In genomic region chrX:154355094-154355775, GRCh38 we compare ENCODE assay signal across 28 cellular contexts. TPM values are rescaled to one million over a fixed set of nuclear protein-coding genes. Genes with fewer than 3 reads are reported as not detected.
A peak's percentile ranks its signal among the peaks of the same experiment; 100 is the strongest.
DNase-seq lines count a peak whose midpoint lies in the region; ATAC-seq, FAIRE-seq and TF ChIP-seq lines count a peak whose summit lies in the region.
"Had no signal": no experiment of that assay in that cellular context is flagged by ENCODE, and none has a peak within 500 bp of the region (broad histone marks: within the 10 kb centered on the region; RNA-seq: fewer than 3 reads in every experiment).

No MANE protein-coding gene starts in this region.

- TF ChIP-seq CTCF in left ventricle myocardium inferior (IDR thresholded peaks at IDR 0.05; ENCODE audit: borderline replicate concordance) (no peak), GM12878 (IDR thresholded peaks at IDR 0.05 in 2 of 3, conservative IDR thresholded peaks at IDR 0.05 in 1 of 3; ENCODE audit: control insufficient read depth in 2 of 3, extremely low read depth in 1 of 3, insufficient read depth in 1 of 3, low read depth in 3 of 3, low read length in 3 of 3) (no peak), lung (IDR thresholded peaks at IDR 0.05; ENCODE audit: control extremely low read depth, extremely low read depth) (no peak), transverse colon (IDR thresholded peaks at IDR 0.05) (no peak)

- H3K79me2 ChIP-seq in GM12878 (ENCODE audit: control insufficient read depth, insufficient read depth, low read length): no peaks in the 10 kb centered on the region

- H4K20me1 ChIP-seq in GM12878 (ENCODE audit: control insufficient read depth, insufficient read depth): no peaks in the 10 kb centered on the region

- TF ChIP-seq EP300 in GM12878 (IDR thresholded peaks at IDR 0.05; ENCODE audit: borderline replicate concordance in 1 of 2, control insufficient read depth in 1 of 2, low read depth in 2 of 2, low read length in 2 of 2): no peak
- no peak for TF ChIP-seq EP300 in transverse colon (IDR thresholded peaks at IDR 0.05; ENCODE audit: low read depth)

- H3K9ac ChIP-seq in GM12878 (ENCODE audit: control insufficient read depth, insufficient read depth, low read length): no peak overlapping the region

- H3K27me3 ChIP-seq in left ventricle myocardium inferior (ENCODE audit: low read depth) (no peaks in the 10 kb centered on the region), GM12878 (replicated peaks in 1 of 2; ENCODE audit: control insufficient read depth in 2 of 2, insufficient read depth in 2 of 2, low read length in 1 of 2) (no peaks in the 10 kb centered on the region), lung (ENCODE audit: control insufficient read depth, insufficient read depth) (no peaks in the 10 kb centered on the region), transverse colon (no peaks in the 10 kb centered on the region)
- H3K27me3 ChIP-seq: brain microvascular endothelial cell, tibial nerve had no signal

- TF ChIP-seq POLR2A in GM12878 (IDR thresholded peaks at IDR 0.05; ENCODE audit: low read depth, low read length) (peak; percentile 29; the same call in 1 of the 2 replicates), transverse colon (IDR thresholded peaks at IDR 0.05) (no peak)

- FAIRE-seq in GM12878 (lab: Jason Lieb, UNC): no peak
- FAIRE-seq: colon, GM18507, kidney had no signal

- H3K4me2 ChIP-seq in GM12878 (ENCODE audit: control insufficient read depth, insufficient read depth): no peak overlapping the region
- H3K4me2 ChIP-seq: PC-9 had no signal

- intact Hi-C loops in left ventricle myocardium inferior (cut with micrococcal nuclease) (no loop called here), Right ventricle myocardium superior (cut with DNase I) (no loop called here), GM12878 (cut with micrococcal nuclease; ENCODE audit: unreplicated experiment) (no loop called here), transverse colon (cut with DNase I; ENCODE audit: low total_unique reads) (no loop called here)

- 76% methylated on average over 30 of the region's 30 CpGs for WGBS in GM12878 (ENCODE audit: insufficient coverage, insufficient replicate concordance, low lambda C conversion rate, missing lambda C conversion rate)
- WGBS in lung, 2 donors: 54 to 73% methylated on average over 19 to 30 of the region's 30 CpGs
- WGBS in transverse colon (ENCODE audit: low coverage in 1 of 2), 2 donors: 83% methylated on average over 23 of the region's 30 CpGs; no CpG with 5 or more reads in 1 of the 2 donors

- ATAC-seq in Right ventricle myocardium superior (ENCODE audit: poor library complexity): no peak
- ATAC-seq in GM12878: no peak
- ATAC-seq in lung (ENCODE audit: insufficient read depth, low FRiP score): peak; percentile 44
- ATAC-seq in GM19035 (IDR thresholded peaks at IDR 0.05; ENCODE audit: unreplicated experiment): no peak
- ATAC-seq in GM21360 (IDR thresholded peaks at IDR 0.05; ENCODE audit: unreplicated experiment): no peak
- ATAC-seq: activated T-helper 17 cell treated with anti-CD3 and anti-CD28 coated beads, Interleukin-2, amount 50 U/mL, for 72 hours had no signal

- BruUV-seq in GM12878 (replicated peaks; lab: Mats Ljungman, UMichigan): no TSS peak

- H3K36me3 ChIP-seq in left ventricle myocardium inferior (peaks cover 99% of the 10 kb centered on the region), GM12878 (ENCODE audit: control insufficient read depth in 2 of 2, insufficient read depth in 2 of 2, low read length in 1 of 2) (peaks cover 0 to 61% of the 10 kb centered on the region in 2 experiments; a peak in 2 of 4 replicates), lung (ENCODE audit: control insufficient read depth in 2 of 2, insufficient read depth in 2 of 2, low read length in 2 of 2) (peaks cover 42 to 79% of the 10 kb centered on the region in 2 donors), transverse colon (peaks cover 0 to 5% (median 0%) of the 10 kb centered on the region in 4 donors)

- H3K4me1 ChIP-seq in left ventricle myocardium inferior (peaks cover 34% of the 10 kb centered on the region), GM12878 (ENCODE audit: control insufficient read depth, insufficient read depth, low read length) (no peaks in the 10 kb centered on the region), lung (ENCODE audit: control insufficient read depth in 2 of 2, insufficient read depth in 2 of 2, low read length in 2 of 2) (no peaks in the 10 kb centered on the region), transverse colon (peaks cover 0 to 11% (median 5%) of the 10 kb centered on the region in 4 donors)
- H3K4me1 ChIP-seq: tibial nerve had no signal

- SMC1A ChIA-PET in GM12878 (lab: Charles Lee; ENCODE audit: uncharacterized antibody, unreplicated experiment): no interaction called here

- no peak overlapping the region for H2AFZ ChIP-seq in GM12878 (ENCODE audit: control insufficient read depth, low read depth, low read length)
- H2AFZ ChIP-seq: PC-9 had no signal

- RAD21 ChIA-PET in GM12878 (lab: Charles Lee; ENCODE audit: unreplicated experiment): no interaction called here

- no peak for TF ChIP-seq RAD21 in GM12878 (IDR thresholded peaks at IDR 0.05; ENCODE audit: insufficient read depth, low read depth, low read length)

- H3K4me3 ChIP-seq in left ventricle myocardium inferior: no peak overlapping the region
- no peak overlapping the region for H3K4me3 ChIP-seq in GM12878
- H3K4me3 ChIP-seq in lung: no peak overlapping the region
- H3K4me3 ChIP-seq in transverse colon: no peak overlapping the region
- H3K4me3 ChIP-seq: PC-9, tibial nerve had no signal

- CTCF ChIA-PET in GM12878 (lab: Yijun Ruan, JAX): no interaction called here

- in situ Hi-C loops in GM12878 (cut with MboI): no loop called here
- in situ Hi-C loops in transverse colon (cut with MboI; ENCODE audit: low pct_ligation_motif_present in 1 of 4, low pct_unique_long_range_greater_than_20kb in 1 of 4, low sequenced_read_pairs in 3 of 4): no loop called here

- H3K9me3 ChIP-seq in left ventricle myocardium inferior (replicated peaks): no peaks in the 10 kb centered on the region
- H3K9me3 ChIP-seq in GM12878 (replicated peaks; ENCODE audit: control insufficient read depth, insufficient read depth, low read length): no peaks in the 10 kb centered on the region; the same call in 2 of the 3 replicates
- H3K9me3 ChIP-seq in lung (ENCODE audit: control insufficient read depth in 2 of 2, insufficient read depth in 1 of 2, low read length in 1 of 2): peaks cover 0 to 2% of the 10 kb centered on the region in 2 donors
- H3K9me3 ChIP-seq in transverse colon: no peaks in the 10 kb centered on the region
- H3K9me3 ChIP-seq: tibial nerve had no signal

- no peak overlapping the region for H3K27ac ChIP-seq in left ventricle myocardium inferior (replicated peaks)
- H3K27ac ChIP-seq in GM12878 (ENCODE audit: control insufficient read depth, insufficient read depth): no peak overlapping the region
- H3K27ac ChIP-seq in lung (ENCODE audit: low read depth in 1 of 2, low read length in 1 of 2): peak overlapping the region in 1 of 2 donors; percentile 37
- peak overlapping the region; percentile 23 to 99 (median 64) for H3K27ac ChIP-seq in transverse colon
- H3K27ac ChIP-seq: brain microvascular endothelial cell, PC-9, tibial nerve had no signal

- peak; percentile 5 for DNase-seq in left ventricle myocardium inferior
- DNase-seq in Right ventricle myocardium superior: no peak
- no peak for DNase-seq in GM12878 (ENCODE audit: low read depth, low spot score)
- peak; percentile 82 for DNase-seq in lung (ENCODE audit: low spot score)
- no peak for DNase-seq in transverse colon
- DNase-seq in CD1c-positive myeloid dendritic cell (ENCODE audit: extremely low spot score): no peak
- DNase-seq: activated CD4-positive, alpha-beta T cell treated with anti-CD3 and anti-CD28 coated beads, Interleukin-2, amount 10 ng/mL, durations not matched to agents 7 days and 5 days; activated naive CD4-positive, alpha-beta T cell treated with anti-CD3 and anti-CD28 coated beads, Interleukin-2, amount 50 U/mL, for 16 hours; amniotic stem cell; brain microvascular endothelial cell; COR-L47; DMS79; effector CD8-positive, alpha-beta T cell; erythroblast; GOT3; kidney; MV-4-11; NCI-H1436 treated with DMSO at 0.1 percent for 48 hours; NCI-H510A treated with DMSO at 0.1 percent for 48 hours; posterior cingulate gyrus; SHP77 treated with DMSO at 0.1 percent for 48 hours had no signal

- POLR2A ChIA-PET in GM12878 (lab: Charles Lee): no interaction called here

RNA-seq across cellular contexts. Expression of gene FLNA, which starts 19.2 kb away (rescaled TPM):
- total RNA-seq in left ventricle myocardium inferior (225 TPM), Right ventricle myocardium superior (216 TPM), GM12878 (2014; rRNA removed) (379 and 459 TPM in 2 replicates), GM12878 (2014; rRNA removed; fragmentation: Illumina TruSeq; extraction: Trizol) (128 and 137 TPM in 2 replicates), GM12878 (2021) (617 and 643 TPM in 2 replicates), lung (1,000 to 10,000 TPM in 1 of 2 donors, 100 to 1,000 TPM in 1; 602 to 1,802 TPM), transverse colon (1,000 to 10,000 TPM in 2 of 4 donors, 100 to 1,000 TPM in 2; 632 to 3,163 (median 1,262) TPM)
- 217 and 245 TPM in 2 replicates for total RNA-seq in GM12878 (2013; cell fraction: nucleolus; rRNA removed)
- polyA plus RNA-seq in GM12878 (2011; ENCODE audit: low read depth): 75.8 TPM
- polyA plus RNA-seq in GM12878 (2011; rRNA removed) (22.1 and 56.9 TPM in 2 replicates), GM12878 (2014; fragmentation: Illumina TruSeq; extraction: Trizol) (52.0 and 174 TPM in 2 replicates), GM12878 (2014; fragmentation: Nextera tagmentation; extraction: Ambion mirVana) (10 to 100 TPM in 1 of 2 experiments, 1 to 10 TPM in 1; 5.1 to 30.6 TPM), GM12878 (2014; rRNA removed) (168 and 269 TPM in 2 replicates), GM12878 (2016; fragmentation: Nextera tagmentation; extraction: Ambion mirVana) (100 to 1,000 TPM; 344 to 347 TPM), lung (100 to 1,000 TPM; 645 to 783 TPM)
- 101 and 120 TPM in 2 replicates for polyA plus RNA-seq in GM12878 (2011; cell fraction: cytosol; rRNA removed)
- polyA plus RNA-seq in GM12878 (2011; cell fraction: nucleus; rRNA removed): 466 and 752 TPM in 2 replicates
- 167 and 174 TPM in 2 replicates for polyA plus RNA-seq in GM12878 (2012)
- polyA minus RNA-seq in GM12878 (2011; rRNA and poly(A)+ RNA removed): 385 and 416 TPM in 2 replicates
- polyA minus RNA-seq in GM12878 (2011; cell fraction: cytosol; rRNA and poly(A)+ RNA removed): 382 and 413 TPM in 2 replicates
- polyA minus RNA-seq in GM12878 (2011; cell fraction: nucleus; rRNA and poly(A)+ RNA removed): 154 and 358 TPM in 2 replicates

RNA-seq across cellular contexts. Expression of gene EMD, which starts 23.9 kb away (rescaled TPM):
- total RNA-seq in left ventricle myocardium inferior (55.6 TPM), Right ventricle myocardium superior (49.2 TPM), GM12878 (2014; rRNA removed) (13.1 and 16.0 TPM in 2 replicates), GM12878 (2014; rRNA removed; fragmentation: Illumina TruSeq; extraction: Trizol) (26.7 and 27.1 TPM in 2 replicates), GM12878 (2021) (58.5 and 59.3 TPM in 2 replicates), lung (10 to 100 TPM; 33.0 to 66.9 TPM), transverse colon (10 to 100 TPM; 27.3 to 89.8 (median 55.5) TPM)
- 11.7 and 14.3 TPM in 2 replicates for total RNA-seq in GM12878 (2013; cell fraction: nucleolus; rRNA removed)
- 18.8 TPM for polyA plus RNA-seq in GM12878 (2011; ENCODE audit: low read depth)
- polyA plus RNA-seq in GM12878 (2011; rRNA removed) (15.3 and 23.3 TPM in 2 replicates), GM12878 (2014; fragmentation: Illumina TruSeq; extraction: Trizol) (63.8 and 83.3 TPM in 2 replicates), GM12878 (2014; fragmentation: Nextera tagmentation; extraction: Ambion mirVana) (1 to 10 TPM in 1 of 2 experiments, under 1 TPM in 1; 0.76 to 1.9 TPM), GM12878 (2014; rRNA removed) (63.9 TPM in 2 replicates), GM12878 (2016; fragmentation: Nextera tagmentation; extraction: Ambion mirVana) (100 to 1,000 TPM in 1 of 2 experiments, 10 to 100 TPM in 1; 89.5 to 100 TPM), lung (100 to 1,000 TPM in 1 of 2 donors, 10 to 100 TPM in 1; 82.7 to 108 TPM)
- 29.0 and 36.8 TPM in 2 replicates for polyA plus RNA-seq in GM12878 (2011; cell fraction: cytosol; rRNA removed)
- 49.6 and 51.9 TPM in 2 replicates for polyA plus RNA-seq in GM12878 (2011; cell fraction: nucleus; rRNA removed)
- polyA plus RNA-seq in GM12878 (2012): 48.6 and 64.1 TPM in 2 replicates
- 12.9 and 24.7 TPM in 2 replicates for polyA minus RNA-seq in GM12878 (2011; rRNA and poly(A)+ RNA removed)
- polyA minus RNA-seq in GM12878 (2011; cell fraction: cytosol; rRNA and poly(A)+ RNA removed): 14.8 and 18.7 TPM in 2 replicates
- polyA minus RNA-seq in GM12878 (2011; cell fraction: nucleus; rRNA and poly(A)+ RNA removed): 12.0 and 16.9 TPM in 2 replicates

RNA-seq across cellular contexts. Expression of gene RPL10, which starts 42.9 kb away (rescaled TPM):
- 1,850 TPM for total RNA-seq in left ventricle myocardium inferior
- total RNA-seq in Right ventricle myocardium superior: 2,020 TPM
- total RNA-seq in GM12878 (2013; cell fraction: nucleolus; rRNA removed): 600 and 614 TPM in 2 replicates
- total RNA-seq in GM12878 (2014; rRNA removed): 4,925 and 4,997 TPM in 2 replicates
- total RNA-seq in GM12878 (2014; rRNA removed; fragmentation: Illumina TruSeq; extraction: Trizol): 3,759 and 3,772 TPM in 2 replicates
- 4,064 and 4,152 TPM in 2 replicates for total RNA-seq in GM12878 (2021)
- polyA plus RNA-seq in GM12878 (2011; ENCODE audit: low read depth): 5,001 TPM
- polyA plus RNA-seq in GM12878 (2011; rRNA removed): 2,618 and 3,504 TPM in 2 replicates
- 4,504 and 6,793 TPM in 2 replicates for polyA plus RNA-seq in GM12878 (2011; cell fraction: cytosol; rRNA removed)
- polyA plus RNA-seq in GM12878 (2011; cell fraction: nucleus; rRNA removed): 1,382 and 2,108 TPM in 2 replicates
- polyA plus RNA-seq in GM12878 (2012): 6,434 and 6,606 TPM in 2 replicates
- 6,343 and 6,987 TPM in 2 replicates for polyA plus RNA-seq in GM12878 (2014; fragmentation: Illumina TruSeq; extraction: Trizol)
- 1,000 to 10,000 TPM; 5,383 to 7,222 TPM for polyA plus RNA-seq in GM12878 (2014; fragmentation: Nextera tagmentation; extraction: Ambion mirVana)
- 6,238 and 6,871 TPM in 2 replicates for polyA plus RNA-seq in GM12878 (2014; rRNA removed)
- 1,000 to 10,000 TPM; 1,938 to 2,032 TPM for polyA plus RNA-seq in GM12878 (2016; fragmentation: Nextera tagmentation; extraction: Ambion mirVana)
- 1,076 and 2,028 TPM in 2 replicates for polyA minus RNA-seq in GM12878 (2011; rRNA and poly(A)+ RNA removed)
- 767 and 786 TPM in 2 replicates for polyA minus RNA-seq in GM12878 (2011; cell fraction: cytosol; rRNA and poly(A)+ RNA removed)
- 230 and 289 TPM in 2 replicates for polyA minus RNA-seq in GM12878 (2011; cell fraction: nucleus; rRNA and poly(A)+ RNA removed)
- 1,000 to 10,000 TPM; 2,479 to 3,133 TPM for total RNA-seq in lung
- 1,000 to 10,000 TPM; 4,111 to 4,258 TPM for polyA plus RNA-seq in lung
- total RNA-seq in transverse colon: 1,000 to 10,000 TPM; 1,352 to 4,861 (median 3,415) TPM

RNA-seq across cellular contexts. Expression of gene DNASE1L1, which starts 53.8 kb away (rescaled TPM):
- total RNA-seq in left ventricle myocardium inferior: 56.3 TPM
- total RNA-seq in Right ventricle myocardium superior: 57.7 TPM
- total RNA-seq in GM12878 (2013; cell fraction: nucleolus; rRNA removed): 7.5 and 8.3 TPM in 2 replicates
- total RNA-seq in GM12878 (2014; rRNA removed): 19.3 and 19.7 TPM in 2 replicates
- 6.4 and 7.3 TPM in 2 replicates for total RNA-seq in GM12878 (2014; rRNA removed; fragmentation: Illumina TruSeq; extraction: Trizol)
- 13.5 and 14.6 TPM in 2 replicates for total RNA-seq in GM12878 (2021)
- polyA plus RNA-seq in GM12878 (2011; ENCODE audit: low read depth): 8.7 TPM
- polyA plus RNA-seq in GM12878 (2011; rRNA removed): 3.1 and 4.4 TPM in 2 replicates
- polyA plus RNA-seq in GM12878 (2011; cell fraction: cytosol; rRNA removed): 6.2 and 9.1 TPM in 2 replicates
- polyA plus RNA-seq in GM12878 (2011; cell fraction: nucleus; rRNA removed): 9.8 and 11.9 TPM in 2 replicates
- polyA plus RNA-seq in GM12878 (2012): 12.7 and 15.6 TPM in 2 replicates
- polyA plus RNA-seq in GM12878 (2014; fragmentation: Illumina TruSeq; extraction: Trizol): 4.1 and 6.7 TPM in 2 replicates
- under 1 TPM; 0.60 to 0.74 TPM for polyA plus RNA-seq in GM12878 (2014; fragmentation: Nextera tagmentation; extraction: Ambion mirVana)
- polyA plus RNA-seq in GM12878 (2014; rRNA removed): 20.0 and 22.7 TPM in 2 replicates
- polyA plus RNA-seq in GM12878 (2016; fragmentation: Nextera tagmentation; extraction: Ambion mirVana): 10 to 100 TPM in 1 of 2 experiments, 1 to 10 TPM in 1; 6.9 to 10.9 TPM
- 3.6 and 4.6 TPM in 2 replicates for polyA minus RNA-seq in GM12878 (2011; rRNA and poly(A)+ RNA removed)
- 1.6 and 3.4 TPM in 2 replicates for polyA minus RNA-seq in GM12878 (2011; cell fraction: cytosol; rRNA and poly(A)+ RNA removed)
- polyA minus RNA-seq in GM12878 (2011; cell fraction: nucleus; rRNA and poly(A)+ RNA removed): 1.5 and 3.7 TPM in 2 replicates
- total RNA-seq in lung: 10 to 100 TPM; 12.5 to 41.0 TPM
- polyA plus RNA-seq in lung: 10 to 100 TPM; 28.2 to 52.3 TPM
- total RNA-seq in transverse colon: 100 to 1,000 TPM in 1 of 4 donors, 10 to 100 TPM in 3; 15.9 to 156 (median 36.9) TPM

RNA-seq across cellular contexts. Expression of gene TAFAZZIN, which starts 56.1 kb away (rescaled TPM):
- total RNA-seq in left ventricle myocardium inferior (39.8 TPM), Right ventricle myocardium superior (36.1 TPM), GM12878 (2014; rRNA removed) (25.3 and 31.3 TPM in 2 replicates), GM12878 (2014; rRNA removed; fragmentation: Illumina TruSeq; extraction: Trizol) (14.2 and 15.3 TPM in 2 replicates), GM12878 (2021) (37.0 and 39.2 TPM in 2 replicates), lung (10 to 100 TPM; 28.4 to 48.9 TPM), transverse colon (100 to 1,000 TPM in 2 of 4 donors, 10 to 100 TPM in 2; 46.7 to 495 (median 101) TPM)
- 53.3 and 55.8 TPM in 2 replicates for total RNA-seq in GM12878 (2013; cell fraction: nucleolus; rRNA removed)
- polyA plus RNA-seq in GM12878 (2011; ENCODE audit: low read depth): 19.4 TPM
- polyA plus RNA-seq in GM12878 (2011; rRNA removed) (15.7 and 20.0 TPM in 2 replicates), GM12878 (2014; fragmentation: Illumina TruSeq; extraction: Trizol) (21.8 and 22.6 TPM in 2 replicates), GM12878 (2014; fragmentation: Nextera tagmentation; extraction: Ambion mirVana) (1 to 10 TPM in 1 of 2 experiments, under 1 TPM in 1; 0.71 to 1.4 TPM), GM12878 (2014; rRNA removed) (43.1 and 50.4 TPM in 2 replicates), GM12878 (2016; fragmentation: Nextera tagmentation; extraction: Ambion mirVana) (10 to 100 TPM; 25.0 to 31.6 TPM), lung (10 to 100 TPM; 39.7 to 61.2 TPM)
- 27.0 and 29.1 TPM in 2 replicates for polyA plus RNA-seq in GM12878 (2011; cell fraction: cytosol; rRNA removed)
- polyA plus RNA-seq in GM12878 (2011; cell fraction: nucleus; rRNA removed): 183 and 209 TPM in 2 replicates
- 30.8 and 43.7 TPM in 2 replicates for polyA plus RNA-seq in GM12878 (2012)
- polyA minus RNA-seq in GM12878 (2011; rRNA and poly(A)+ RNA removed): 9.9 and 12.2 TPM in 2 replicates
- 9.1 and 10.7 TPM in 2 replicates for polyA minus RNA-seq in GM12878 (2011; cell fraction: cytosol; rRNA and poly(A)+ RNA removed)
- 26.0 and 36.0 TPM in 2 replicates for polyA minus RNA-seq in GM12878 (2011; cell fraction: nucleus; rRNA and poly(A)+ RNA removed)

Comparison
In these comparisons a context has a peak if more than half of its experiments do, and no peak if none do; other contexts are left out.
1. DNase-seq: peak in left ventricle myocardium inferior (single experiment) and lung (single experiment); none in Right ventricle myocardium superior (single experiment), GM12878 (single experiment), transverse colon (single experiment) and CD1c-positive myeloid dendritic cell (single experiment).
2. H3K27ac ChIP-seq: peak in transverse colon (4 of 4); none in left ventricle myocardium inferior (single experiment) and GM12878 (single experiment).